ENCODE assay signal across 20 cellular contexts in genomic region chr7:158272091-158272490, GRCh38.
"Had no signal": no experiment of that assay in that cellular context is flagged by ENCODE, and none has a peak within 500 bp of the region (broad histone marks: within the 10 kb centered on the region; RNA-seq: fewer than 3 reads in every experiment).

No MANE protein-coding gene starts in this region.

- DNase-seq: activated CD4-positive, alpha-beta memory T cell treated with anti-CD3 and anti-CD28 coated beads for 36 hours; activated CD4-positive, alpha-beta T cell treated with anti-CD3 and anti-CD28 coated beads for 4 hours; activated CD4-positive, CD25-positive, alpha-beta regulatory T cell; activated gamma-delta T cell; activated naive CD4-positive, alpha-beta T cell treated with anti-CD3 and anti-CD28 coated beads, Interleukin-2, amount 50 U/mL, for 16 hours; activated naive CD8-positive, alpha-beta T cell treated with anti-CD3 and anti-CD28 coated beads, Interleukin-2, amount 50 U/mL, for 24 hours; activated T-cell treated with anti-CD3 and anti-CD28 coated beads, Interleukin-2, amount 50 U/mL, for 72 hours; effector CD4-positive, alpha-beta T cell; erythroblast; foreskin fibroblast; kidney; mesenchymal stem cell; occipital lobe; stimulated activated CD4-positive, alpha-beta T cell treated with anti-CD3 and anti-CD28 coated beads, Interleukin-4, amount 100 ng/mL, for 24 hours; stimulated activated naive CD4-positive, alpha-beta T cell treated with Interleukin-2 at 50 U/mL for 16 hours; T-helper 17 cell had no signal

- H3K4me3 ChIP-seq: body of pancreas, cardiac muscle cell, mucosa of descending colon had no signal

- H3K36me3 ChIP-seq: cardiac muscle cell had no signal

- H3K4me1 ChIP-seq: body of pancreas had no signal

- H3K27me3 ChIP-seq: body of pancreas, cardiac muscle cell had no signal

- H3K27ac ChIP-seq: body of pancreas, cardiac muscle cell had no signal

- H3K9me3 ChIP-seq: body of pancreas, mucosa of descending colon had no signal

- ATAC-seq: activated naive CD8-positive, alpha-beta T cell treated with anti-CD3 and anti-CD28 coated beads, Interleukin-2, amount 50 U/mL, for 24 hours; activated T-cell treated with anti-CD3 and anti-CD28 coated beads, Interleukin-2, amount 50 U/mL, for 72 hours; body of pancreas; left lobe of liver; mucosa of descending colon; T-helper 17 cell had no signal
